19 cellular contexts compared by ENCODE assay signal in the genomic region with DNA sequence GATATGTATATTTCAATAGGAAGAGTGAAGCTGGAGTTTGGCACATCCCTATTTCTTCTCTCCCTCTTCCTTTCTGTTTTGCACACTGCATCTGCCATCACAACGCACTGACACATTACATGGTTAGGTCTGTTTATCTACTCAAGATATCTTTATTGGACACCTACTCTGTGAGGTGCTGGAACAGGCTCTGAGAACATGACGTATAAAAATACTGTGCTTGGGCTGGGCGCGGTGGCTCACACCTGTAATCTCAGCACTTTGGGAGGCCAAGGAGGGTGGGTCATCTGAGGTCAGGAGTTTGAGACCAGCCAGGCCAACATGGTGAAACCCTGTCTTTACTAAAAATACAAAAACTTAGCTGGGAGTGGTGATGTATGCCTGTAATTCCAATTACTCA.
DNase-seq lines count a peak whose midpoint lies in the region; ATAC-seq, FAIRE-seq and TF ChIP-seq lines count a peak whose summit lies in the region.
"Had no signal": no experiment of that assay in that cellular context is flagged by ENCODE, and none has a peak within 500 bp of the region (broad histone marks: within the 10 kb centered on the region; RNA-seq: fewer than 3 reads in every experiment).

No MANE protein-coding gene starts in this region.

- H3K27ac ChIP-seq in mammary epithelial cell (ENCODE audit: insufficient read depth, low read depth, low read length) = peak overlapping the region; percentile 93
- no peak overlapping the region for H3K27ac ChIP-seq in breast epithelium
- peak overlapping the region; percentile 97 for H3K27ac ChIP-seq in RWPE2 (ENCODE audit: poor library complexity, severe bottlenecking)
- peak overlapping the region; percentile 95 for H3K27ac ChIP-seq in keratinocyte (ENCODE audit: control insufficient read depth, insufficient read depth, low read length)
- H3K27ac ChIP-seq: 22Rv1 had no signal

- intact Hi-C loops in mammary epithelial cell (cut with micrococcal nuclease) (no loop called here), breast epithelium (cut with DNase I; ENCODE audit: low total_unique reads) (loop anchor here (5.0 kb wide), 1 partner anchor 722 kb away; no protein-coding TSS in a partner anchor)

- 84% methylated on average over 4 of the region's 4 CpGs for WGBS in mammary epithelial cell (ENCODE audit: low coverage, missing lambda C conversion rate)

- H3K9ac ChIP-seq in mammary epithelial cell (ENCODE audit: insufficient read depth, low read length) (no peak overlapping the region), keratinocyte (ENCODE audit: control insufficient read depth, extremely low read depth, insufficient read depth, low read length) (no peak overlapping the region)

- peaks cover 41% of the 10 kb centered on the region for H3K4me1 ChIP-seq in mammary epithelial cell (ENCODE audit: insufficient read depth, low read length)
- H3K4me1 ChIP-seq in breast epithelium = no peaks in the 10 kb centered on the region
- peaks cover 53% of the 10 kb centered on the region for H3K4me1 ChIP-seq in RWPE2 (ENCODE audit: insufficient read depth, poor library complexity, severe bottlenecking)
- H3K4me1 ChIP-seq in keratinocyte (ENCODE audit: control insufficient read depth, extremely low read depth, insufficient read depth, low read length) = peaks cover 46% of the 10 kb centered on the region

- H3K9me1 ChIP-seq in keratinocyte (ENCODE audit: control insufficient read depth, extremely low read depth, insufficient read depth, low read length) = no peaks in the 10 kb centered on the region

- no peak overlapping the region for H3K4me2 ChIP-seq in mammary epithelial cell (ENCODE audit: insufficient read depth, low read depth, low read length)
- no peak overlapping the region for H3K4me2 ChIP-seq in keratinocyte (ENCODE audit: control insufficient read depth, extremely low read depth, insufficient read depth, low read depth, low read length)

- dilution Hi-C loops in mammary epithelial cell (cut with HindIII; ENCODE audit: low sequenced_read_pairs) (no loop called here), keratinocyte (cut with MboI; ENCODE audit: extremely low pct_ligation_motif_present, low sequenced_read_pairs) (no loop called here)

- H3K27me3 ChIP-seq in mammary epithelial cell (ENCODE audit: insufficient read depth, low read length) = no peaks in the 10 kb centered on the region
- H3K27me3 ChIP-seq in breast epithelium = no peaks in the 10 kb centered on the region
- H3K27me3 ChIP-seq in RWPE2 (ENCODE audit: insufficient read depth, poor library complexity, severe bottlenecking) = no peaks in the 10 kb centered on the region
- H3K27me3 ChIP-seq in keratinocyte (ENCODE audit: control insufficient read depth, extremely low read depth, insufficient read depth, low read length) = no peaks in the 10 kb centered on the region

- H3K4me3 ChIP-seq in mammary epithelial cell (replicated peaks in 1 of 3; ENCODE audit: insufficient read depth in 1 of 3, low read depth in 2 of 3, low read length in 3 of 3) (no peak overlapping the region), breast epithelium (no peak overlapping the region), RWPE2 (ENCODE audit: severe bottlenecking) (no peak overlapping the region), keratinocyte (ENCODE audit: control insufficient read depth in 2 of 3, extremely low read depth in 1 of 3, insufficient read depth in 2 of 3, low read depth in 1 of 3, low read length in 3 of 3) (no peak overlapping the region)
- H3K4me3 ChIP-seq: GM12878 had no signal

- peak; percentile 13 for FAIRE-seq in keratinocyte (lab: Jason Lieb, UNC)
- FAIRE-seq: GM12878, GM18507, H1 had no signal

- H2AFZ ChIP-seq in mammary epithelial cell (ENCODE audit: low read depth, low read length) (no peak overlapping the region), keratinocyte (ENCODE audit: control insufficient read depth, low read length) (peak overlapping the region; percentile 10)

- DNase-seq in mammary epithelial cell (no peak), breast epithelium (ENCODE audit: low spot score in 2 of 2) (no peak), RWPE2 (ENCODE audit: low spot score) (no peak), keratinocyte (ENCODE audit: low read depth, low spot score) (no peak), NCI-H1436 treated with DMSO at 0.1 percent for 48 hours (lab: John Stamatoyannopoulos, UW) (no peak), NCI-H2227 (lab: John Stamatoyannopoulos, UW; ENCODE audit: unreplicated experiment) (no peak)
- DNase-seq: ACHN; C1 segment of cervical spinal cord; Calu3; CD4-positive, alpha-beta T cell; DMS 273 treated with DMSO at 0.1 percent for 48 hours; HCEC 1CT; KBM-7 had no signal

- no peak for TF ChIP-seq POLR2A in breast epithelium (IDR thresholded peaks at IDR 0.05)

- CTCF ChIA-PET in mammary epithelial cell (lab: Charles Lee; ENCODE audit: low non-redundant PET) = no interaction called here

- ATAC-seq in RWPE2 (ENCODE audit: low read depth) = no peak
- ATAC-seq in HG02678 (IDR thresholded peaks at IDR 0.05; ENCODE audit: unreplicated experiment) = no peak
- no peak for ATAC-seq in HG03469 (IDR thresholded peaks at IDR 0.05; ENCODE audit: unreplicated experiment)
- ATAC-seq: GM12878 had no signal

- H3K9me3 ChIP-seq in mammary epithelial cell (replicated peaks; ENCODE audit: insufficient read depth, low read length) = no peaks in the 10 kb centered on the region
- H3K9me3 ChIP-seq in breast epithelium = no peaks in the 10 kb centered on the region
- H3K9me3 ChIP-seq in RWPE2 (ENCODE audit: severe bottlenecking) = no peaks in the 10 kb centered on the region
- no peaks in the 10 kb centered on the region for H3K9me3 ChIP-seq in keratinocyte (ENCODE audit: control insufficient read depth, low read depth, low read length)

- no peaks in the 10 kb centered on the region for H3K79me2 ChIP-seq in mammary epithelial cell (ENCODE audit: insufficient read depth, low read length)
- no peaks in the 10 kb centered on the region for H3K79me2 ChIP-seq in keratinocyte (ENCODE audit: control insufficient read depth, insufficient read depth, low read length)

- H3K36me3 ChIP-seq in mammary epithelial cell (ENCODE audit: insufficient read depth, low read length) = no peaks in the 10 kb centered on the region
- H3K36me3 ChIP-seq in breast epithelium = no peaks in the 10 kb centered on the region
- no peaks in the 10 kb centered on the region for H3K36me3 ChIP-seq in RWPE2 (ENCODE audit: low read depth)
- no peaks in the 10 kb centered on the region for H3K36me3 ChIP-seq in keratinocyte (ENCODE audit: control insufficient read depth in 2 of 2, extremely low read depth in 1 of 2, insufficient read depth in 2 of 2, low read length in 2 of 2)

- in situ Hi-C loops in mammary epithelial cell (cut with MboI; ENCODE audit: low sequenced_read_pairs in 2 of 2) = no loop called here

- no TSS peak for BruUV-seq in mammary epithelial cell (replicated peaks; lab: Mats Ljungman, UMichigan)

- H4K20me1 ChIP-seq in mammary epithelial cell (ENCODE audit: insufficient read depth, low read length) (no peaks in the 10 kb centered on the region), keratinocyte (ENCODE audit: control insufficient read depth, extremely low read depth, insufficient read depth, low read length) (no peaks in the 10 kb centered on the region)

- TF ChIP-seq CTCF in mammary epithelial cell (conservative IDR thresholded peaks at IDR 0.05 in 1 of 2, IDR thresholded peaks at IDR 0.05 in 1 of 2; ENCODE audit: extremely low read depth in 1 of 2, insufficient read depth in 1 of 2, low read depth in 1 of 2, low read length in 2 of 2) (no peak), breast epithelium (IDR thresholded peaks at IDR 0.05) (no peak), RWPE2 (IDR thresholded peaks at IDR 0.05; ENCODE audit: poor library complexity, severe bottlenecking) (no peak), keratinocyte (optimal IDR thresholded peaks at IDR 0.05 in 1 of 3, IDR thresholded peaks at IDR 0.05 in 1 of 3, conservative IDR thresholded peaks at IDR 0.05 in 1 of 3; ENCODE audit: extremely low read depth in 1 of 3, insufficient read depth in 2 of 3, low read length in 3 of 3) (no peak)

Comparison
In these comparisons a context has a peak if more than half of its experiments do, and no peak if none do; other contexts are left out.
1. H3K27ac ChIP-seq: peak in mammary epithelial cell (single experiment), RWPE2 (single experiment) and keratinocyte (single experiment); none in breast epithelium (0 of 2).